Comparison of ENCODE assay signal across 8 cellular contexts in the genomic region with DNA sequence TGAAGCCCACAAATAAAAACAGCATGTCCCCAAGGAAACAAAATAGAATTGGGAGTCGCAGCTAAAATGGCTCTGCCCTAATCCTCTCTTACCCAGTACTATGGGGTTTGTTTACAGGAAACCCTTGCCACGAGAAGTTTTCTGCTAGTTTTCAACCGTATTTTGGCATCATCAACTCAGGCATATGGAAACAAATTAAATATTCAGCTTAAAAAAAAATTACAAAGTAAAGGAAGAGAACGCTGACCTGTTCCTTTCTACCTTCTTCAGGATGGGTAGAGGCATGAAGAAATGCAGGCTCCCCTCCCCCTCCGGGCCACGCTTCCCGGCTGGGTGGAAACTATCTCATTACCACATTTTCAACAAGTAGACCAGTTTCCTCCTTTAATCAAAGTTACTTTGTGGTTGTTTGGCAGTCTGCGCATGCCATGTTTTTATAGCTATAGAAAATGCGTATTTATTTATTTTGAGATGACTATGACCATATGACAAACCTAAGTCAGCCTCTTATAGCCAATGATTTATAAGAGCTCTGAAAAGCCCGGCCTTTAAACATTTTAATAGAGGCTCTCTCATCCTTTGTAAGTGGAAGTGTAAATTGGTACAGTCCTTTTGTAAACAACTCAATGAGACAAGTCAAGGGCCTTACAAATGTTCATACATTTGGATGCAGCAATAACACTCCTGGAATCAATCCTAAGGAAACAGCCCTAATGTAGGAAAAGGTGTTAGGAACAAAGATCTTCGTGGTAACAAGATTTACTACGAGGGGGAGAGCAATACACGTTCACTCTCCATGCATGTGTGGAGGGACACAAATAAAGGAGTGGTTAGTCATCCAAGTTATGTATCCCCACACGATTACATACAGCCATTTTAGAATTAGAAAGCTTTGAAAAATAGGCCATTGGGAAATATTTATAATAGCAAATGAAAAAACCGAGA. TPM values are rescaled to one million over a fixed set of nuclear protein-coding genes. Genes with fewer than 3 reads are reported as not detected.
DNase-seq lines count a peak whose midpoint lies in the region; ATAC-seq and TF ChIP-seq lines count a peak whose summit lies in the region.

No MANE protein-coding gene starts in this region.

- H3K27me3 ChIP-seq in osteoblast (ENCODE audit: insufficient read depth, low read length): no peaks in the 10 kb centered on the region
- peaks cover 5% of the 10 kb centered on the region for H3K27me3 ChIP-seq in upper lobe of right lung

- DNase-seq in SIG-M5 treated with dmso at 0.1 percent for 504 hours (lab: John Stamatoyannopoulos, UW; ENCODE audit: unreplicated experiment) (peak; percentile 88), SIG-M5 (lab: John Stamatoyannopoulos, UW) (no peak), NCI-H187 treated with DMSO at 0.1 percent for 48 hours (lab: John Stamatoyannopoulos, UW) (peak; percentile 97), osteoblast (ENCODE audit: insufficient read length, low spot score, missing footprints) (no peak), upper lobe of right lung (peak; percentile 77)
- peak; percentile 87 for DNase-seq in activated CD4-positive, alpha-beta T cell treated with anti-CD3 and anti-CD28 coated beads for 36 hours
- peak; percentile 64 for DNase-seq in effector CD4-positive, alpha-beta T cell

- peaks cover 36% of the 10 kb centered on the region for H3K4me1 Mint-ChIP-seq in activated CD4-positive, alpha-beta T cell treated with anti-CD3 and anti-CD28 coated beads for 36 hours

- H3K79me2 ChIP-seq in osteoblast (ENCODE audit: insufficient read depth, low read length): no peaks in the 10 kb centered on the region

- H2AFZ ChIP-seq in osteoblast (ENCODE audit: low read length): peak overlapping the region; percentile 81

- peak; percentile 82 for ATAC-seq in activated CD4-positive, alpha-beta T cell treated with anti-CD3 and anti-CD28 coated beads for 36 hours
- ATAC-seq in upper lobe of right lung (peak; percentile 73), HG02973 (IDR thresholded peaks at IDR 0.05; ENCODE audit: unreplicated experiment) (no peak)

- H3K27me3 Mint-ChIP-seq in activated CD4-positive, alpha-beta T cell treated with anti-CD3 and anti-CD28 coated beads for 36 hours: no peaks in the 10 kb centered on the region

- H3K4me2 ChIP-seq in osteoblast (ENCODE audit: insufficient read depth, low read length): peak overlapping the region; percentile 38

- H4K20me1 ChIP-seq in osteoblast (ENCODE audit: insufficient read depth, low read length): no peaks in the 10 kb centered on the region

- no peaks in the 10 kb centered on the region for H3K9me3 Mint-ChIP-seq in activated CD4-positive, alpha-beta T cell treated with anti-CD3 and anti-CD28 coated beads for 36 hours (ENCODE audit: low read depth)

- peak overlapping the region; percentile 77 for H3K4me3 Mint-ChIP-seq in activated CD4-positive, alpha-beta T cell treated with anti-CD3 and anti-CD28 coated beads for 36 hours

- TF ChIP-seq CTCF in osteoblast (IDR thresholded peaks at IDR 0.05; ENCODE audit: extremely low read depth, low read depth, low read length) (no peak), upper lobe of right lung (IDR thresholded peaks at IDR 0.05) (no peak)

- CTCF ChIA-PET in activated CD4-positive, alpha-beta T cell treated with anti-CD3 and anti-CD28 coated beads for 36 hours (lab: Charles Lee): interaction anchor here (0.8 to 2.4 kb wide), 9 partner anchors 11 to 263 kb away, joined by 3 to 11 read pairs (median 5); no protein-coding TSS in a partner anchor

- H3K4me3 ChIP-seq in osteoblast (ENCODE audit: insufficient read depth, low read length) (peak overlapping the region; percentile 4), upper lobe of right lung (peak overlapping the region; percentile 14)

- H3K4me1 ChIP-seq in osteoblast (ENCODE audit: insufficient read depth, low read length) (peaks cover 30% of the 10 kb centered on the region), upper lobe of right lung (peaks cover 20% of the 10 kb centered on the region)

- H3K27ac Mint-ChIP-seq in activated CD4-positive, alpha-beta T cell treated with anti-CD3 and anti-CD28 coated beads for 36 hours: peak overlapping the region; percentile 98

- H3K9me3 ChIP-seq in osteoblast (ENCODE audit: low read depth, low read length) (no peaks in the 10 kb centered on the region), upper lobe of right lung (no peaks in the 10 kb centered on the region)

- POLR2A ChIA-PET in activated CD4-positive, alpha-beta T cell treated with anti-CD3 and anti-CD28 coated beads for 36 hours (lab: Charles Lee): interaction anchor here (0.6 to 1.4 kb wide), 4 partner anchors 13 to 477 kb away, joined by 3 to 7 read pairs (median 5); no protein-coding TSS in a partner anchor

- intact Hi-C loops in activated CD4-positive, alpha-beta T cell treated with anti-CD3 and anti-CD28 coated beads for 36 hours (cut with DNase I, micrococcal nuclease): loop anchor here (1.0 to 2.0 kb wide), 3 partner anchors 11 to 33 kb away; no protein-coding TSS in a partner anchor
- intact Hi-C loops in upper lobe of right lung (cut with DNase I): no loop called here

- H3K36me3 ChIP-seq in osteoblast (ENCODE audit: insufficient read depth, low read length) (no peaks in the 10 kb centered on the region), upper lobe of right lung (no peaks in the 10 kb centered on the region)

- H3K27ac ChIP-seq in osteoblast (ENCODE audit: low read depth, low read length): peak overlapping the region; percentile 70
- H3K27ac ChIP-seq in upper lobe of right lung: peak overlapping the region; percentile 52

- peaks cover 6% of the 10 kb centered on the region for H3K36me3 Mint-ChIP-seq in activated CD4-positive, alpha-beta T cell treated with anti-CD3 and anti-CD28 coated beads for 36 hours (ENCODE audit: low read depth)

RNA-seq across cellular contexts. Expression of a gene that starts 16.1 kb away (rescaled TPM):
- total RNA-seq in activated CD4-positive, alpha-beta T cell treated with anti-CD3 and anti-CD28 coated beads for 36 hours: 10 to 100 TPM; 41.5 to 45.6 TPM
- total RNA-seq in osteoblast: 26.4 and 26.8 TPM in 2 replicates
- total RNA-seq in upper lobe of right lung: 30.9 TPM

Comparison
In these comparisons a context has a peak if more than half of its experiments do, and no peak if none do; other contexts are left out.
1. DNase-seq: peak in SIG-M5 treated with dmso at 0.1 percent for 504 hours (single experiment), NCI-H187 treated with DMSO at 0.1 percent for 48 hours (single experiment), activated CD4-positive, alpha-beta T cell treated with anti-CD3 and anti-CD28 coated beads for 36 hours (single experiment), effector CD4-positive, alpha-beta T cell (single experiment) and upper lobe of right lung (single experiment); none in SIG-M5 (single experiment) and osteoblast (single experiment).